Comparison of ENCODE assay signal across 8 cellular contexts in the genomic region with DNA sequence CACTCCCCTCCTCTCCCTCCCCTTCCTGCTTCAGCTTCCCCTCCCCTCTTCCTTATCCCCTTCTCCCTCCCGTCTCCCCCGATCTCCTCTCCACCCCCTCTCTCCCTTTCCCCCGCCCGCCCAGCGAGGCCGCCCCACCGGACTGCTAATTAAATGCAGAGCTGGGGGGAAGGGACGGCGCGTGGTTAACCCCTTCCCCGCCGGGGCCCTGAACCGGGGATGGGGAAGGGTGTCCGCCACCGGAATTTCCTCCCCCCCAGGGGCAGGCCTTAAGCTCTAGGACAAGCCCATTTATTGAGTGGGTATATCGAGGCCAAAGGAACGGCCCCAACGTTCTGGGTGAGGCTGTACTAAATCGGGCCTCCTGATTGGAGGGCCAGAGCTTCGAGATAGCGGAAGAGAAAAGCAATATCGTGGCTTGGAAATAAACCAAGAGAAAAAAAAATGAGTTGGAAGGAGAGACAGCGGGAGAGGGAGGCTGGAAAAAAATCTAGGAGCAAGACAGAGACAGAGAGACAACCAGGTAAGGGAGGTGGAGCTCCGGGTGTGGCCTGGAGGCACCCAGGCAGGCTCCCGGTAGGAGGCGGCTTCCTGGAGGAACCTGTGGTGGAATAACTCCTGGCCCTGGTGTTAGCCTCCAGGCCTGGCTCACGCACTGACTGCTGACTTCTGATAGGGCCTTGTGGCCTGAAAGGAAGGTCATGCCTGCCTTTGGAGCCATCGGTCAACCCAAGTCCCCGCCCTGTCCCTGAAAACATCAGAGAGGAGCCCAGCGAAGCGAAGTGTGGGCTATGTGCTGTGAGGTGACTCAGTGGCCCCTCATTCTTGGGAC. TPM values are rescaled to one million over a fixed set of nuclear protein-coding genes. Genes with fewer than 3 reads are reported as not detected.
DNase-seq lines count a peak whose midpoint lies in the region; ATAC-seq and TF ChIP-seq lines count a peak whose summit lies in the region.

No MANE protein-coding gene starts in this region.

- no peak for TF ChIP-seq RAD21 in neural cell (conservative IDR thresholded peaks at IDR 0.05)

- H3K9me3 ChIP-seq in gastroesophageal sphincter (no peaks in the 10 kb centered on the region), neural cell (ENCODE audit: low read length) (no peaks in the 10 kb centered on the region), uterus (no peaks in the 10 kb centered on the region)

- TF ChIP-seq EP300 in gastroesophageal sphincter (IDR thresholded peaks at IDR 0.05) = no peak
- TF ChIP-seq EP300 in neural cell (conservative IDR thresholded peaks at IDR 0.05; ENCODE audit: poor library complexity, severe bottlenecking) = no peak

- no peak overlapping the region for H3K4me2 ChIP-seq in neural cell (ENCODE audit: low read length)

- no peaks in the 10 kb centered on the region for H3F3A ChIP-seq in neural cell (ENCODE audit: insufficient read depth, low read length, poor library complexity, severe bottlenecking)

- no peaks in the 10 kb centered on the region for H3K9me2 ChIP-seq in neural cell (ENCODE audit: insufficient read depth, low read length)

- no peaks in the 10 kb centered on the region for H3K27me3 Mint-ChIP-seq in activated naive CD4-positive, alpha-beta T cell treated with anti-CD3 and anti-CD28 coated beads for 36 hours (ENCODE audit: low read depth)

- TF ChIP-seq POLR2A in gastroesophageal sphincter (IDR thresholded peaks at IDR 0.05) (peak in 1 of 2 donors; percentile 28), uterus (IDR thresholded peaks at IDR 0.05) (peak in 1 of 2 donors; percentile 7), GM18505 (IDR thresholded peaks at IDR 0.05; ENCODE audit: borderline replicate concordance, extremely low read depth, insufficient read depth, insufficient read length) (no peak)

- H3K4me1 Mint-ChIP-seq in activated naive CD4-positive, alpha-beta T cell treated with anti-CD3 and anti-CD28 coated beads for 36 hours (ENCODE audit: low read depth) = peaks cover 66% of the 10 kb centered on the region

- H3K36me3 Mint-ChIP-seq in activated naive CD4-positive, alpha-beta T cell treated with anti-CD3 and anti-CD28 coated beads for 36 hours (ENCODE audit: low read depth) = peaks cover 1% of the 10 kb centered on the region

- H3K9me3 Mint-ChIP-seq in activated naive CD4-positive, alpha-beta T cell treated with anti-CD3 and anti-CD28 coated beads for 36 hours = no peaks in the 10 kb centered on the region

- H3K27ac ChIP-seq in gastroesophageal sphincter = peak overlapping the region; percentile 89 to 99 (median 99)
- H3K27ac ChIP-seq in neural cell (ENCODE audit: low read length) = peak overlapping the region; percentile 54
- peak overlapping the region; percentile 95 to 99 for H3K27ac ChIP-seq in uterus

- H3K4me3 ChIP-seq in gastroesophageal sphincter = peak overlapping the region; percentile 73 to 83
- peak overlapping the region; percentile 63 for H3K4me3 ChIP-seq in neural cell (ENCODE audit: low read length)
- H3K4me3 ChIP-seq in uterus = peak overlapping the region; percentile 74 to 79

- peak overlapping the region; percentile 68 for H3K9ac ChIP-seq in neural cell (ENCODE audit: low read length)

- H3K27ac Mint-ChIP-seq in activated naive CD4-positive, alpha-beta T cell treated with anti-CD3 and anti-CD28 coated beads for 36 hours = peak overlapping the region; percentile 98

- H3K79me2 ChIP-seq in neural cell (replicated peaks; ENCODE audit: insufficient read depth, low read length) = no peaks in the 10 kb centered on the region

- peak overlapping the region; percentile 89 for H3K4me3 Mint-ChIP-seq in activated naive CD4-positive, alpha-beta T cell treated with anti-CD3 and anti-CD28 coated beads for 36 hours

- 0 to 11% methylated on average over 3 to 15 of the region's 31 CpGs for whole genome bisulfite sequencing in gastroesophageal sphincter (ENCODE audit: low coverage in 1 of 2), 2 donors

- H3K27me3 ChIP-seq in gastroesophageal sphincter (no peaks in the 10 kb centered on the region), neural cell (ENCODE audit: insufficient read depth, low read depth, low read length) (no peaks in the 10 kb centered on the region), uterus (no peaks in the 10 kb centered on the region)

- CTCF ChIA-PET in activated naive CD4-positive, alpha-beta T cell treated with anti-CD3 and anti-CD28 coated beads for 36 hours (lab: Charles Lee) = interaction anchor here (0.7 to 5.9 kb wide), 7 partner anchors 10 to 33 kb away, joined by 3 to 82 read pairs (median 7); partner anchors contain the start of genes JUND and LSM4

- no peak overlapping the region for H2AFZ ChIP-seq in neural cell (ENCODE audit: low read depth, low read length)

- ATAC-seq in gastroesophageal sphincter (peak; percentile 61), GM18505 (IDR thresholded peaks at IDR 0.05; ENCODE audit: unreplicated experiment) (no peak)

- H3K36me3 ChIP-seq in gastroesophageal sphincter (no peaks in the 10 kb centered on the region), neural cell (ENCODE audit: insufficient read depth, low read length) (no peaks in the 10 kb centered on the region), uterus (no peaks in the 10 kb centered on the region)

- H3K4me1 ChIP-seq in gastroesophageal sphincter = peaks cover 0 to 42% (median 20%) of the 10 kb centered on the region in 3 donors
- H3K4me1 ChIP-seq in uterus = peaks cover 0 to 15% of the 10 kb centered on the region in 2 donors

- TF ChIP-seq CTCF in gastroesophageal sphincter (IDR thresholded peaks at IDR 0.05) (no peak), neural cell (IDR thresholded peaks at IDR 0.05; ENCODE audit: poor library complexity, severe bottlenecking) (no peak), uterus (IDR thresholded peaks at IDR 0.05) (peak in 1 of 4 experiments; percentile 0)

- peak; percentile 76 for DNase-seq in activated CD4-positive, alpha-beta T cell treated with anti-CD3 and anti-CD28 coated beads for 48 hours
- DNase-seq in activated CD4-positive, alpha-beta T cell treated with anti-CD3 and anti-CD28 coated beads for 1 hour = no peak
- DNase-seq in NCI-H2196 treated with DMSO at 0.1 percent for 48 hours (lab: John Stamatoyannopoulos, UW; ENCODE audit: unreplicated experiment) (peak; percentile 33), uterus (peak; percentile 92 to 94)
- DNase-seq in activated naive CD4-positive, alpha-beta T cell treated with anti-CD3 and anti-CD28 coated beads for 36 hours = peak; percentile 55

- intact Hi-C loops in activated naive CD4-positive, alpha-beta T cell treated with anti-CD3 and anti-CD28 coated beads for 36 hours (cut with micrococcal nuclease) = loop anchor here (1.0 to 5.0 kb wide), 2 partner anchors 30 to 124 kb away; partner anchors contain the start of genes LSM4 and SSBP4
- intact Hi-C loops in uterus (cut with DNase I; ENCODE audit: low total_unique reads) = no loop called here

- no peaks in the 10 kb centered on the region for H4K20me1 ChIP-seq in neural cell (ENCODE audit: insufficient read depth)

TF ChIP-seq in neural cell, 6 proteins besides CTCF, POLR2A, EP300 and RAD21 (continues in another document):
- TF ChIP-seq REST (IDR thresholded peaks at IDR 0.05; ENCODE audit: borderline replicate concordance) (no peak), EZH2 (IDR thresholded peaks at IDR 0.05; ENCODE audit: borderline replicate concordance, insufficient read depth, low read length, poor library complexity, severe bottlenecking) (no peak), SMC3 (conservative IDR thresholded peaks at IDR 0.05; ENCODE audit: poor library complexity) (no peak)

RNA-seq across cellular contexts. Expression of gene JUND, which starts 11.6 kb away (rescaled TPM):
- 100 to 1,000 TPM in 1 of 2 experiments, 10 to 100 TPM in 1; 87.9 to 105 TPM for total RNA-seq in activated naive CD4-positive, alpha-beta T cell treated with anti-CD3 and anti-CD28 coated beads for 36 hours
- total RNA-seq in gastroesophageal sphincter (100 to 1,000 TPM; 241 to 573 (median 297) TPM), uterus (100 to 1,000 TPM; 152 to 386 (median 290) TPM)
- 94.9 and 134 TPM in 2 replicates for polyA plus RNA-seq in neural cell
- 150 and 167 TPM in 2 replicates for polyA minus RNA-seq in neural cell

RNA-seq across cellular contexts. Expression of gene IQCN, which starts 18.8 kb away (rescaled TPM):
- under 1 TPM in 1 of 2 experiments, not detected in 1; 0.19 TPM for total RNA-seq in activated naive CD4-positive, alpha-beta T cell treated with anti-CD3 and anti-CD28 coated beads for 36 hours
- total RNA-seq in gastroesophageal sphincter (1 to 10 TPM in 2 of 4 donors, under 1 TPM in 2; 0.27 to 4.4 (median 1.3) TPM), uterus (10 to 100 TPM in 1 of 4 donors, 1 to 10 TPM in 3; 1.0 to 41.1 (median 3.0) TPM)
- polyA plus RNA-seq in neural cell = 2.5 and 3.7 TPM in 2 replicates
- 2.7 and 4.3 TPM in 2 replicates for polyA minus RNA-seq in neural cell

RNA-seq across cellular contexts. Expression of gene LSM4, which starts 29.9 kb away (rescaled TPM):
- total RNA-seq in activated naive CD4-positive, alpha-beta T cell treated with anti-CD3 and anti-CD28 coated beads for 36 hours = 100 to 1,000 TPM; 439 to 451 TPM
- total RNA-seq in gastroesophageal sphincter (100 to 1,000 TPM in 1 of 4 donors, 10 to 100 TPM in 3; 81.2 to 116 (median 94.5) TPM), uterus (100 to 1,000 TPM in 1 of 4 donors, 10 to 100 TPM in 2, 1 to 10 TPM in 1; 8.8 to 120 (median 64.2) TPM)
- polyA plus RNA-seq in neural cell = 382 and 410 TPM in 2 replicates
- polyA minus RNA-seq in neural cell = 127 and 138 TPM in 2 replicates

RNA-seq across cellular contexts. Expression of gene PGPEP1, which starts 47.4 kb away (rescaled TPM):
- total RNA-seq in activated naive CD4-positive, alpha-beta T cell treated with anti-CD3 and anti-CD28 coated beads for 36 hours = 10 to 100 TPM; 14.4 to 15.6 TPM
- 10 to 100 TPM; 15.0 to 38.2 (median 23.1) TPM for total RNA-seq in gastroesophageal sphincter
- polyA plus RNA-seq in neural cell = 5.9 and 10.9 TPM in 2 replicates
- polyA minus RNA-seq in neural cell = 14.1 and 16.6 TPM in 2 replicates
- 10 to 100 TPM; 21.2 to 67.9 (median 38.1) TPM for total RNA-seq in uterus
